In genomic region chr4:181753189-181753588, GRCh38 we compare ENCODE assay signal across 27 cellular contexts.
"Had no signal": no experiment of that assay in that cellular context is flagged by ENCODE, and none has a peak within 500 bp of the region (broad histone marks: within the 10 kb centered on the region; RNA-seq: fewer than 3 reads in every experiment).

No MANE protein-coding gene starts in this region.

- H3K4me3 ChIP-seq: adrenal gland, breast epithelium, Peyer's patch, SJCRH30 had no signal

- H3K4me3 Mint-ChIP-seq: activated CD4-positive, alpha-beta memory T cell treated with anti-CD3 and anti-CD28 coated beads, Interleukin-2, amount 10 ng/mL, durations not matched to agents 7 days and 5 days; activated CD4-positive, alpha-beta T cell treated with anti-CD3 and anti-CD28 coated beads for 36 hours; activated naive CD4-positive, alpha-beta T cell treated with anti-CD3 and anti-CD28 coated beads, Interleukin-2, amount 10 ng/mL, durations not matched to agents 7 days and 5 days; activated naive CD8-positive, alpha-beta T cell treated with anti-CD3 and anti-CD28 coated beads for 36 hours; activated T-cell treated with anti-CD3 and anti-CD28 coated beads, Interleukin-2, amount 50 U/mL, for 72 hours; T-cell had no signal

- DNase-seq: activated CD4-positive, alpha-beta memory T cell treated with anti-CD3 and anti-CD28 coated beads, Interleukin-2, amount 10 ng/mL, durations not matched to agents 7 days and 5 days; activated CD4-positive, alpha-beta T cell treated with anti-CD3 and anti-CD28 coated beads for 36 hours; activated CD4-positive, alpha-beta T cell treated with anti-CD3 and anti-CD28 coated beads, Interleukin-2, amount 50 U/mL, for 1 hour; activated gamma-delta T cell treated with Interleukin-2 at 50 U/mL for 16 hours; activated naive CD4-positive, alpha-beta T cell treated with anti-CD3 and anti-CD28 coated beads, Interleukin-2, amount 10 ng/mL, durations not matched to agents 7 days and 5 days; activated naive CD8-positive, alpha-beta T cell treated with anti-CD3 and anti-CD28 coated beads for 36 hours; activated T-cell treated with anti-CD3 and anti-CD28 coated beads, Interleukin-2, amount 50 U/mL, for 72 hours; adrenal gland; anterior cingulate cortex; central memory CD4-positive, alpha-beta T cell; KBM-7; NCI-H1092; NCI-H1417; NCI-H1694 treated with DMSO at 0.1 percent for 48 hours; NCI-H2081; NCI-H510A treated with DMSO at 0.1 percent for 48 hours; NCI-H69; Peyer's patch; Right ventricle myocardium superior; SJCRH30; T-cell; T-helper 2 cell; T1000 had no signal

- H3K9me3 ChIP-seq: adrenal gland, breast epithelium, Peyer's patch, SJCRH30 had no signal

- H3K4me1 ChIP-seq: adrenal gland, breast epithelium, Peyer's patch, SJCRH30 had no signal

- H3K4me1 Mint-ChIP-seq: activated CD4-positive, alpha-beta memory T cell treated with anti-CD3 and anti-CD28 coated beads, Interleukin-2, amount 10 ng/mL, durations not matched to agents 7 days and 5 days; activated CD4-positive, alpha-beta T cell treated with anti-CD3 and anti-CD28 coated beads for 36 hours; activated naive CD4-positive, alpha-beta T cell treated with anti-CD3 and anti-CD28 coated beads, Interleukin-2, amount 10 ng/mL, durations not matched to agents 7 days and 5 days; activated naive CD8-positive, alpha-beta T cell treated with anti-CD3 and anti-CD28 coated beads for 36 hours; T-cell had no signal

- H3K27ac Mint-ChIP-seq: activated CD4-positive, alpha-beta memory T cell treated with anti-CD3 and anti-CD28 coated beads, Interleukin-2, amount 10 ng/mL, durations not matched to agents 7 days and 5 days; activated CD4-positive, alpha-beta T cell treated with anti-CD3 and anti-CD28 coated beads for 36 hours; activated naive CD4-positive, alpha-beta T cell treated with anti-CD3 and anti-CD28 coated beads, Interleukin-2, amount 10 ng/mL, durations not matched to agents 7 days and 5 days; activated naive CD8-positive, alpha-beta T cell treated with anti-CD3 and anti-CD28 coated beads for 36 hours; activated T-cell treated with anti-CD3 and anti-CD28 coated beads, Interleukin-2, amount 50 U/mL, for 72 hours; activated T-helper 2 cell treated with anti-CD3 and anti-CD28 coated beads, Interferon-gamma antibody, Interleukin-2, Interleukin-4, amounts not matched to agents 10 μg/mL and 5 μg/mL and 100 μg/mL, durations not matched to agents 14 hours and 24 hours and 36 hours; T-cell had no signal

- H3K27ac ChIP-seq: adrenal gland, breast epithelium, Peyer's patch, RWPE1, SJCRH30, VCaP had no signal

- H3K36me3 ChIP-seq: adrenal gland, breast epithelium, Peyer's patch, SJCRH30 had no signal

- ATAC-seq: activated CD4-positive, alpha-beta T cell treated with anti-CD3 and anti-CD28 coated beads for 36 hours; activated T-cell treated with anti-CD3 and anti-CD28 coated beads, Interleukin-2, amount 50 U/mL, for 72 hours; T-cell had no signal

- H3K27me3 Mint-ChIP-seq: activated CD4-positive, alpha-beta memory T cell treated with anti-CD3 and anti-CD28 coated beads, Interleukin-2, amount 10 ng/mL, durations not matched to agents 7 days and 5 days; activated CD4-positive, alpha-beta T cell treated with anti-CD3 and anti-CD28 coated beads for 36 hours; activated naive CD4-positive, alpha-beta T cell treated with anti-CD3 and anti-CD28 coated beads, Interleukin-2, amount 10 ng/mL, durations not matched to agents 7 days and 5 days; activated naive CD8-positive, alpha-beta T cell treated with anti-CD3 and anti-CD28 coated beads for 36 hours; T-cell had no signal

- H3K9me3 Mint-ChIP-seq: activated CD4-positive, alpha-beta memory T cell treated with anti-CD3 and anti-CD28 coated beads, Interleukin-2, amount 10 ng/mL, durations not matched to agents 7 days and 5 days; T-cell had no signal

- H3K36me3 Mint-ChIP-seq: activated naive CD4-positive, alpha-beta T cell treated with anti-CD3 and anti-CD28 coated beads, Interleukin-2, amount 10 ng/mL, durations not matched to agents 7 days and 5 days; activated naive CD8-positive, alpha-beta T cell treated with anti-CD3 and anti-CD28 coated beads for 36 hours; T-cell had no signal

- H3K27me3 ChIP-seq: adrenal gland, breast epithelium, Peyer's patch, SJCRH30 had no signal
